1 cellular context compared by ENCODE assay signal in the genomic region with DNA sequence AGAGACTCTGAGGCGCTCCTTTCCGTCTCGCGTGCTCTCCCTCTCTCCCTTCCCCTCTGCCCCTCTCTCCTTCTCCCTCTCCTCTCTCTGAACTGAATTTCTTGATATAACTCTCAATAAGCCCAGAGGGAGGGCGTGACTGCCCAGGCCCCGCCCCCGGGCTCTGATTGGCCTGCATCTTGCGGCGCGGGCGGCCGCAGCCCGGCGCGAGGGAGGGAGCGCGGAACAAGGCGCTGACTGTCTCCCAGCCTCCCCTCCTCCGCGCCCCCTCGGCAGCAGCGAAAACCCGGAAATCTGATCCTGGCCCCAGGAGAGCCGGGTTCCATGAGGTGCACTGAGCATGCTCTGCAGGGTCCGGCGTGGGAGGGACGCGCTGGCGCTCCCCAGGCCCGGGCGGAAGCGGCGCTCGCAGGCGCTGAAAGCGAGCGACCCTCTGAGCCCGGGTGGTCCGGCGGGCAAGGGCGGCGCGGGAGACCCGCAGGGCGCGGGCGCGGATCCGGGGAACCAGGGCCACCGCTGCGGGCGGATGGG.
TF ChIP-seq lines count a peak whose summit lies in the region.

Gene PCDH9 (minus strand): TSS at position 94 of the 531 bp plus-strand sequence. CDS start 1,896 bp downstream, outside the sequence.

TF ChIP-seq in HepG2, 621 proteins besides CTCF, POLR2A, EP300 and RAD21 (continued from another document and continues in another):
- peak; percentile 84 for TF ChIP-seq ZNF687 (CRISPR knock-in tag; IDR thresholded peaks at IDR 0.05)
- no peak for TF ChIP-seq ZBTB34 (CRISPR knock-in tag; IDR thresholded peaks at IDR 0.05)
- no peak for TF ChIP-seq ZNF350 (CRISPR knock-in tag; IDR thresholded peaks at IDR 0.05; ENCODE audit: borderline replicate concordance, low read depth)
- TF ChIP-seq KDM4B (CRISPR knock-in tag; IDR thresholded peaks at IDR 0.05) = no peak
- no peak for TF ChIP-seq IRX3 (CRISPR knock-in tag; IDR thresholded peaks at IDR 0.05; ENCODE audit: borderline replicate concordance, low read depth)
- TF ChIP-seq ZNF275 (CRISPR knock-in tag; IDR thresholded peaks at IDR 0.05; ENCODE audit: borderline replicate concordance) = 0 out of 2 replicates have a peak, but pooled peaks have one; percentile 47
- no peak for TF ChIP-seq CENPX (CRISPR knock-in tag; IDR thresholded peaks at IDR 0.05)
- no peak for TF ChIP-seq FOXO4 (CRISPR knock-in tag; conservative IDR thresholded peaks at IDR 0.05)
- TF ChIP-seq, protein P1, sequence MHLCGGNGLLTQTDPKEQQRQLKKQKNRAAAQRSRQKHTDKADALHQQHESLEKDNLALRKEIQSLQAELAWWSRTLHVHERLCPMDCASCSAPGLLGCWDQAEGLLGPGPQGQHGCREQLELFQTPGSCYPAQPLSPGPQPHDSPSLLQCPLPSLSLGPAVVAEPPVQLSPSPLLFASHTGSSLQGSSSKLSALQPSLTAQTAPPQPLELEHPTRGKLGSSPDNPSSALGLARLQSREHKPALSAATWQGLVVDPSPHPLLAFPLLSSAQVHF (CRISPR knock-in tag; IDR thresholded peaks at IDR 0.05) = 0 out of 2 replicates have a peak, but pooled peaks have one; percentile 45
- no peak for TF ChIP-seq DNMT3B (CRISPR knock-in tag; conservative IDR thresholded peaks at IDR 0.05)
- no peak for TF ChIP-seq CCAR2 (optimal IDR thresholded peaks at IDR 0.05; ENCODE audit: low read depth, low read length)
- peak; percentile 84 for TF ChIP-seq TFDP2 (CRISPR knock-in tag; IDR thresholded peaks at IDR 0.05)
- TF ChIP-seq NPAS2 (CRISPR knock-in tag; IDR thresholded peaks at IDR 0.05; ENCODE audit: borderline replicate concordance) = no peak
- no peak for TF ChIP-seq MEF2D (CRISPR knock-in tag; IDR thresholded peaks at IDR 0.05)
- TF ChIP-seq, protein P2, sequence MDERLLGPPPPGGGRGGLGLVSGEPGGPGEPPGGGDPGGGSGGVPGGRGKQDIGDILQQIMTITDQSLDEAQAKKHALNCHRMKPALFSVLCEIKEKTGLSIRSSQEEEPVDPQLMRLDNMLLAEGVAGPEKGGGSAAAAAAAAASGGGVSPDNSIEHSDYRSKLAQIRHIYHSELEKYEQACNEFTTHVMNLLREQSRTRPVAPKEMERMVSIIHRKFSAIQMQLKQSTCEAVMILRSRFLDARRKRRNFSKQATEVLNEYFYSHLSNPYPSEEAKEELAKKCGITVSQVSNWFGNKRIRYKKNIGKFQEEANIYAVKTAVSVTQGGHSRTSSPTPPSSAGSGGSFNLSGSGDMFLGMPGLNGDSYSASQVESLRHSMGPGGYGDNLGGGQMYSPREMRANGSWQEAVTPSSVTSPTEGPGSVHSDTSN (CRISPR knock-in tag; IDR thresholded peaks at IDR 0.05) = no peak
- no peak for TF ChIP-seq EZH2 (conservative IDR thresholded peaks at IDR 0.05; ENCODE audit: low read depth, low read length)
- TF ChIP-seq SNRNP70 (IDR thresholded peaks at IDR 0.05; ENCODE audit: low read depth, low read length) = no peak
- no peak for TF ChIP-seq PRMT3 (CRISPR knock-in tag; IDR thresholded peaks at IDR 0.05; ENCODE audit: borderline replicate concordance, low read depth)
- no peak for TF ChIP-seq NR2F1 (CRISPR knock-in tag; IDR thresholded peaks at IDR 0.05)
- TF ChIP-seq ZNF672 (CRISPR knock-in tag; IDR thresholded peaks at IDR 0.05) = no peak
- no peak for TF ChIP-seq SMARCC2 (IDR thresholded peaks at IDR 0.05)
- TF ChIP-seq MTF1 (CRISPR knock-in tag; IDR thresholded peaks at IDR 0.05) = peak; percentile 53; the same call in 1 of the 2 replicates
- no peak for TF ChIP-seq ZKSCAN1 (IDR thresholded peaks at IDR 0.05; ENCODE audit: low read length)
- TF ChIP-seq KDM5B (CRISPR knock-in tag; IDR thresholded peaks at IDR 0.05; ENCODE audit: borderline replicate concordance) = 0 out of 2 replicates have a peak, but pooled peaks have one; percentile 30
- TF ChIP-seq MED1 (CRISPR knock-in tag; IDR thresholded peaks at IDR 0.05) = peak; percentile 71
- TF ChIP-seq DNMT1 (CRISPR knock-in tag; IDR thresholded peaks at IDR 0.05) = 0 out of 2 replicates have a peak, but pooled peaks have one; percentile 25
- no peak for TF ChIP-seq HIVEP1 (CRISPR knock-in tag; IDR thresholded peaks at IDR 0.05)
- TF ChIP-seq ZNF773 (CRISPR knock-in tag; IDR thresholded peaks at IDR 0.05; ENCODE audit: borderline replicate concordance) = no peak
- no peak for TF ChIP-seq ZNF292 (CRISPR knock-in tag; IDR thresholded peaks at IDR 0.05; ENCODE audit: borderline replicate concordance, low read depth)
- TF ChIP-seq PLRG1 (conservative IDR thresholded peaks at IDR 0.05) = no peak
- TF ChIP-seq ZBED4 (CRISPR knock-in tag; IDR thresholded peaks at IDR 0.05; ENCODE audit: borderline replicate concordance) = 0 out of 2 replicates have a peak, but pooled peaks have one; percentile 22
- TF ChIP-seq SKI (IDR thresholded peaks at IDR 0.05; ENCODE audit: partially characterized antibody) = no peak
- TF ChIP-seq MXI1 (IDR thresholded peaks at IDR 0.05; ENCODE audit: borderline replicate concordance, low read depth, low read length) = no peak
- TF ChIP-seq, protein P3, sequence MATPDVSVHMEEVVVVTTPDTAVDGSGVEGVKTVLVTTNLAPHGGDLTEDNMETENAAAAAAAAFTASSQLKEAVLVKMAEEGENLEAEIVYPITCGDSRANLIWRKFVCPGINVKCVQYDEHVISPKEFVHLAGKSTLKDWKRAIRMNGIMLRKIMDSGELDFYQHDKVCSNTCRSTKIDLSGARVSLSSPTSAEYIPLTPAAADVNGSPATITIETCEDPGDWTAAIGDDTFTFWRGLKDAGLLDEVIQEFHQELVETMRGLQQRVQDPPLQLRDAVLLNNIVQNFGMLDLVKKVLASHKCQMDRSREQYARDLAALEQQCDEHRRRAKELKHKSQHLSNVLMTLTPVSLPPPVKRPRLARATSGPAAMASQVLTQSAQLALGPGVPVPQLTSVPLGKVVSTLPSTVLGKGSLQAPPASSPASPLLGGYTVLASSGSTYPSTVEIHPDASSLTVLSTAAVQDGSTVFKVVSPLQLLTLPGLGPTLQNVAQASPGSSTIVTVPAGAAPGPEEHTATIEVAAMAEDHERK (CRISPR knock-in tag; IDR thresholded peaks at IDR 0.05; ENCODE audit: low read depth) = peak; percentile 47
- no peak for TF ChIP-seq ZNF143 (CRISPR knock-in tag; IDR thresholded peaks at IDR 0.05)
- TF ChIP-seq NR2C2 (CRISPR knock-in tag; IDR thresholded peaks at IDR 0.05; ENCODE audit: borderline replicate concordance) = peak; percentile 23; the same call in 1 of the 2 replicates
- TF ChIP-seq ZNF263 (CRISPR knock-in tag; IDR thresholded peaks at IDR 0.05) = 0 out of 2 replicates have a peak, but pooled peaks have one; percentile 27
- TF ChIP-seq MATR3 (CRISPR knock-in tag; IDR thresholded peaks at IDR 0.05) = no peak
- TF ChIP-seq ATAD3A (CRISPR knock-in tag; IDR thresholded peaks at IDR 0.05) = no peak
- TF ChIP-seq ZNF850 (CRISPR knock-in tag; conservative IDR thresholded peaks at IDR 0.05) = no peak
- TF ChIP-seq ZMYM2 (CRISPR knock-in tag; IDR thresholded peaks at IDR 0.05) = no peak
- TF ChIP-seq ZNF674 (CRISPR knock-in tag; IDR thresholded peaks at IDR 0.05; ENCODE audit: low read depth) = no peak
- no peak for TF ChIP-seq MBD4 (IDR thresholded peaks at IDR 0.05; ENCODE audit: borderline replicate concordance, low read length)
- TF ChIP-seq, protein P4, sequence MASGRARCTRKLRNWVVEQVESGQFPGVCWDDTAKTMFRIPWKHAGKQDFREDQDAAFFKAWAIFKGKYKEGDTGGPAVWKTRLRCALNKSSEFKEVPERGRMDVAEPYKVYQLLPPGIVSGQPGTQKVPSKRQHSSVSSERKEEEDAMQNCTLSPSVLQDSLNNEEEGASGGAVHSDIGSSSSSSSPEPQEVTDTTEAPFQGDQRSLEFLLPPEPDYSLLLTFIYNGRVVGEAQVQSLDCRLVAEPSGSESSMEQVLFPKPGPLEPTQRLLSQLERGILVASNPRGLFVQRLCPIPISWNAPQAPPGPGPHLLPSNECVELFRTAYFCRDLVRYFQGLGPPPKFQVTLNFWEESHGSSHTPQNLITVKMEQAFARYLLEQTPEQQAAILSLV (CRISPR knock-in tag; IDR thresholded peaks at IDR 0.05; ENCODE audit: borderline replicate concordance) = no peak
- peak; percentile 41; the same call in 1 of the 2 replicates for TF ChIP-seq HDAC2 (CRISPR knock-in tag; IDR thresholded peaks at IDR 0.05)
